In genomic region chr12:57549909-57550627, GRCh38 we compare ENCODE assay signal across 8 cellular contexts. TPM values are rescaled to one million over a fixed set of nuclear protein-coding genes. Genes with fewer than 3 reads are reported as not detected.
DNase-seq lines count a peak whose midpoint lies in the region; ATAC-seq and TF ChIP-seq lines count a peak whose summit lies in the region.

Gene KIF5A, plus strand, starts transcription at chr12:57550044. Its CDS starts 228 bp downstream, at chr12:57550272.

- H3K36me3 ChIP-seq in OCI-LY7 (ENCODE audit: insufficient read depth, low read length) (no peaks in the 10 kb centered on the region), right atrium auricular region (no peaks in the 10 kb centered on the region), gastrocnemius medialis (no peaks in the 10 kb centered on the region)

- H3K4me3 ChIP-seq in OCI-LY7 (ENCODE audit: low read depth, low read length, poor library complexity, severe bottlenecking) (peak within 1 kb of the TSS; percentile 23), right atrium auricular region (peak within 1 kb of the TSS; percentile 18 to 45), gastrocnemius medialis (peak within 1 kb of the TSS; percentile 1 to 44 (median 32))

- POLR2A ChIA-PET in OCI-LY7 (lab: Charles Lee): no interaction called here

- H3K4me1 ChIP-seq in OCI-LY7 (ENCODE audit: insufficient read depth, low read length, poor library complexity, severe bottlenecking) (peaks cover 17% of the 10 kb centered on the region), right atrium auricular region (peaks cover 0 to 29% of the 10 kb centered on the region in 2 donors), gastrocnemius medialis (peaks cover 16% of the 10 kb centered on the region in 2 donors)

- no peaks in the 10 kb centered on the region for H4K20me1 ChIP-seq in OCI-LY7 (ENCODE audit: insufficient read depth, low read length)

- CTCF ChIA-PET in OCI-LY7 (lab: Charles Lee; ENCODE audit: unreplicated experiment): no interaction called here

- no peak within 1 kb of the TSS for H3K27ac ChIP-seq in OCI-LY7 (ENCODE audit: low read depth, low read length, poor library complexity, severe bottlenecking)
- H3K27ac ChIP-seq in right atrium auricular region: no peak within 1 kb of the TSS
- no peak within 1 kb of the TSS for H3K27ac ChIP-seq in gastrocnemius medialis

- BruUV-seq in OCI-LY7 (replicated peaks; lab: Mats Ljungman, UMichigan): no TSS peak

- peaks cover 16% of the 10 kb centered on the region; the same call in 1 of the 2 replicates for H3K79me2 ChIP-seq in OCI-LY7 (ENCODE audit: insufficient read depth, low read depth, low read length)

- no peak for ATAC-seq in gastrocnemius medialis
- no peak for ATAC-seq in GM21723 (IDR thresholded peaks at IDR 0.05; ENCODE audit: unreplicated experiment)
- ATAC-seq in GM18858 (IDR thresholded peaks at IDR 0.05; ENCODE audit: unreplicated experiment): no peak

- no peak for TF ChIP-seq POLR2A in gastrocnemius medialis (IDR thresholded peaks at IDR 0.05)

- peak within 1 kb of the TSS; percentile 41 for H3K4me2 ChIP-seq in OCI-LY7 (ENCODE audit: low read length)

- H3K27me3 ChIP-seq in right atrium auricular region (peaks cover 3 to 17% of the 10 kb centered on the region in 2 donors), gastrocnemius medialis (peaks cover 21 to 33% (median 21%) of the 10 kb centered on the region in 3 donors)

- no peaks in the 10 kb centered on the region for H3K9me3 ChIP-seq in OCI-LY7 (ENCODE audit: low read length)
- H3K9me3 ChIP-seq in right atrium auricular region: no peaks in the 10 kb centered on the region
- no peaks in the 10 kb centered on the region for H3K9me3 ChIP-seq in gastrocnemius medialis

- in situ Hi-C loops in gastrocnemius medialis (cut with MboI; ENCODE audit: low sequenced_read_pairs in 4 of 4): no loop called here

- DNase-seq in NCI-H524 (lab: John Stamatoyannopoulos, UW) (peak; percentile 12 to 61), NCI-H524 treated with DMSO at 0.1 percent for 48 hours (lab: John Stamatoyannopoulos, UW) (no peak), OCI-LY7 (ENCODE audit: low spot score) (peak; percentile 35), right atrium auricular region (ENCODE audit: low spot score) (no peak), gastrocnemius medialis (no peak)
- peak; percentile 65 for DNase-seq in activated naive CD4-positive, alpha-beta T cell treated with Interleukin-2 at 50 U/mL for 16 hours

- no peaks in the 10 kb centered on the region for H3K9me2 ChIP-seq in OCI-LY7 (ENCODE audit: insufficient read depth, low read length)

- peak within 1 kb of the TSS; percentile 34; the same call in 1 of the 2 replicates for H2AFZ ChIP-seq in OCI-LY7 (ENCODE audit: low read length)

- TF ChIP-seq CTCF in OCI-LY7 (conservative IDR thresholded peaks at IDR 0.05; ENCODE audit: low read length): 0 out of 2 replicates have a peak, but pooled peaks have one; percentile 16
- no peak for TF ChIP-seq CTCF in right atrium auricular region (IDR thresholded peaks at IDR 0.05)
- TF ChIP-seq CTCF in gastrocnemius medialis (IDR thresholded peaks at IDR 0.05 in 4 of 5, conservative IDR thresholded peaks at IDR 0.05 in 1 of 5): no peak

- intact Hi-C loops in OCI-LY7 (cut with micrococcal nuclease; ENCODE audit: unreplicated experiment) (no loop called here), gastrocnemius medialis (cut with DNase I; ENCODE audit: low total_unique reads) (no loop called here)

RNA-seq across cellular contexts. Expression of gene KIF5A, which starts in this region (rescaled TPM):
- 0.09 and 0.10 TPM in 2 replicates for total RNA-seq in OCI-LY7 (2014; rRNA removed; shearing (Covaris generic))
- total RNA-seq in OCI-LY7 (2022) (1.2 and 1.6 TPM in 2 replicates), right atrium auricular region (under 1 TPM; 0.11 to 0.12 TPM), gastrocnemius medialis (under 1 TPM in 2 of 4 donors, not detected in 2; 0.09 to 0.36 TPM)

Comparison
In these comparisons a context has a peak if more than half of its experiments do, and no peak if none do; other contexts are left out.
1. DNase-seq: peak in NCI-H524 (2 of 2), OCI-LY7 (single experiment) and activated naive CD4-positive, alpha-beta T cell treated with Interleukin-2 at 50 U/mL for 16 hours (single experiment); none in NCI-H524 treated with DMSO at 0.1 percent for 48 hours (single experiment), right atrium auricular region (single experiment) and gastrocnemius medialis (0 of 2).
2. Peak in every context shown above with its lines, with median percentiles within 50 percentile points of each other: H3K4me3 ChIP-seq.